In genomic region chr9:130701059-130702022, GRCh38 we compare ENCODE assay signal across 8 cellular contexts. TPM values are rescaled to one million over a fixed set of nuclear protein-coding genes. Genes with fewer than 3 reads are reported as not detected.
DNase-seq lines count a peak whose midpoint lies in the region; ATAC-seq and FAIRE-seq lines count a peak whose summit lies in the region.

No MANE protein-coding gene starts in this region.

- POLR2A ChIA-PET in activated CD8-positive, alpha-beta T cell treated with anti-CD3 and anti-CD28 coated beads, Interleukin-2, amount 10 ng/mL, durations not matched to agents 7 days and 5 days (lab: Charles Lee): interaction anchor here (1.0 kb wide), 1 partner anchor 8 kb away, joined by 3 read pairs; no protein-coding TSS in a partner anchor

- CTCF ChIA-PET in activated CD8-positive, alpha-beta T cell treated with anti-CD3 and anti-CD28 coated beads, Interleukin-2, amount 10 ng/mL, durations not matched to agents 7 days and 5 days (lab: Charles Lee): interaction anchor here (0.8 to 4.2 kb wide), 38 partner anchors 8 to 429 kb away, joined by 3 to 45 read pairs (median 4); partner anchors contain the start of genes ABL1 and EXOSC2

- H3K27ac ChIP-seq in mesodermal cell (ENCODE audit: low read depth, low read length, severe bottlenecking): peak overlapping the region; percentile 48

- H3K9me3 ChIP-seq in mesodermal cell (ENCODE audit: control insufficient read depth, low read length): no peaks in the 10 kb centered on the region

- peak; percentile 94 for ATAC-seq in activated CD8-positive, alpha-beta T cell treated with anti-CD3 and anti-CD28 coated beads, Interleukin-2, amount 10 ng/mL, durations not matched to agents 7 days and 5 days
- no peak for ATAC-seq in GM19397 (IDR thresholded peaks at IDR 0.05; ENCODE audit: unreplicated experiment)

- peaks cover 82% of the 10 kb centered on the region for H3K36me3 ChIP-seq in mesodermal cell (ENCODE audit: control insufficient read depth, insufficient read depth, low read length)

- peak; percentile 38 for DNase-seq in A172 (ENCODE audit: low spot score)
- no peak for DNase-seq in GM18507 (ENCODE audit: extremely low spot score, insufficient read length, low read depth)
- peak; percentile 69 for DNase-seq in NCI-H460 (ENCODE audit: extremely low read depth, low read depth)
- peak; percentile 75 for DNase-seq in activated CD8-positive, alpha-beta T cell treated with anti-CD3 and anti-CD28 coated beads, Interleukin-2, amount 10 ng/mL, durations not matched to agents 7 days and 5 days
- DNase-seq in effector CD8-positive, alpha-beta T cell (lab: John Stamatoyannopoulos, UW): peak; percentile 65
- DNase-seq in stimulated activated CD8-positive, alpha-beta memory T cell treated with anti-CD3 and anti-CD28 coated beads, Interleukin-2, amount 100 ng/mL, for 48 hours (ENCODE audit: low read depth in 2 of 2): peak; percentile 58 to 67

- H3K4me3 Mint-ChIP-seq in activated CD8-positive, alpha-beta T cell treated with anti-CD3 and anti-CD28 coated beads, Interleukin-2, amount 10 ng/mL, durations not matched to agents 7 days and 5 days: no peak overlapping the region

- H3K4me1 Mint-ChIP-seq in activated CD8-positive, alpha-beta T cell treated with anti-CD3 and anti-CD28 coated beads, Interleukin-2, amount 10 ng/mL, durations not matched to agents 7 days and 5 days (ENCODE audit: low read depth): peaks cover 30% of the 10 kb centered on the region

- peak; percentile 15 for FAIRE-seq in GM18507 (lab: Jason Lieb, UNC)

- no peaks in the 10 kb centered on the region for H3K9me3 Mint-ChIP-seq in activated CD8-positive, alpha-beta T cell treated with anti-CD3 and anti-CD28 coated beads, Interleukin-2, amount 10 ng/mL, durations not matched to agents 7 days and 5 days (ENCODE audit: insufficient read depth)

- H3K27ac Mint-ChIP-seq in activated CD8-positive, alpha-beta T cell treated with anti-CD3 and anti-CD28 coated beads, Interleukin-2, amount 10 ng/mL, durations not matched to agents 7 days and 5 days: no peak overlapping the region

- no peaks in the 10 kb centered on the region for H3K27me3 Mint-ChIP-seq in activated CD8-positive, alpha-beta T cell treated with anti-CD3 and anti-CD28 coated beads, Interleukin-2, amount 10 ng/mL, durations not matched to agents 7 days and 5 days (ENCODE audit: low read depth)

- H3K36me3 Mint-ChIP-seq in activated CD8-positive, alpha-beta T cell treated with anti-CD3 and anti-CD28 coated beads, Interleukin-2, amount 10 ng/mL, durations not matched to agents 7 days and 5 days (ENCODE audit: low read depth): peaks cover 71% of the 10 kb centered on the region

- H3K4me3 ChIP-seq in mesodermal cell (ENCODE audit: extremely low read depth, insufficient read depth, low read length, poor library complexity, severe bottlenecking): no peak overlapping the region

- 63 to 71% methylated on average over 8 to 10 of the region's 13 CpGs for WGBS in mesodermal cell (ENCODE audit: insufficient coverage in 2 of 2), 2 experiments

- peaks cover 7% of the 10 kb centered on the region for H3K4me1 ChIP-seq in mesodermal cell (ENCODE audit: control insufficient read depth, insufficient read depth, low read length, poor library complexity, severe bottlenecking)

RNA-seq across cellular contexts. Expression of gene EXOSC2, which starts 7.8 kb away (rescaled TPM):
- total RNA-seq in A172 (2014; rRNA removed; shearing (Covaris generic)): 34.9 and 43.2 TPM in 2 replicates
- 45.5 and 56.5 TPM in 2 replicates for total RNA-seq in NCI-H460 (2014; rRNA removed; shearing (Covaris generic))
- 106 and 142 TPM in 2 replicates for polyA plus RNA-seq in NCI-H460 (2014; cell fraction: nucleus; rRNA removed)
- 10 to 100 TPM; 59.6 to 61.6 TPM for total RNA-seq in activated CD8-positive, alpha-beta T cell treated with anti-CD3 and anti-CD28 coated beads, Interleukin-2, amount 10 ng/mL, durations not matched to agents 7 days and 5 days
- polyA plus RNA-seq in mesodermal cell (2013, experiment 1 of 2): 20.9 TPM
- 19.2 TPM for polyA plus RNA-seq in mesodermal cell (2013, experiment 2 of 2)

RNA-seq across cellular contexts. Expression of gene PRDM12, which starts 36.9 kb away (rescaled TPM):
- not detected in 2 replicates for total RNA-seq in A172 (2014; rRNA removed; shearing (Covaris generic))
- total RNA-seq in NCI-H460 (2014; rRNA removed; shearing (Covaris generic)): 0.30 TPM in 1 of 2 replicates, not detected in the other
- polyA plus RNA-seq in NCI-H460 (2014; cell fraction: nucleus; rRNA removed): 0.07 and 0.58 TPM in 2 replicates
- not detected for total RNA-seq in activated CD8-positive, alpha-beta T cell treated with anti-CD3 and anti-CD28 coated beads, Interleukin-2, amount 10 ng/mL, durations not matched to agents 7 days and 5 days
- 0.11 TPM for polyA plus RNA-seq in mesodermal cell (2013, experiment 1 of 2)
- 0.25 TPM for polyA plus RNA-seq in mesodermal cell (2013, experiment 2 of 2)
